14 cellular contexts compared by ENCODE assay signal in genomic region chr17:41675157-41676057, GRCh38. TPM values are rescaled to one million over a fixed set of nuclear protein-coding genes. Genes with fewer than 3 reads are reported as not detected.
A peak's percentile ranks its signal among the peaks of the same experiment; 100 is the strongest.
DNase-seq lines count a peak whose midpoint lies in the region; ATAC-seq, FAIRE-seq and TF ChIP-seq lines count a peak whose summit lies in the region.
"Not testable (repeated sequence)": the region's sequence is repeated elsewhere in the genome, so short reads cannot be mapped to it uniquely, and the experiment has no call there.
"Had no signal": no experiment of that assay in that cellular context is flagged by ENCODE, and none has a peak within 500 bp of the region (broad histone marks: within the 10 kb centered on the region; RNA-seq: fewer than 3 reads in every experiment).

No MANE protein-coding gene starts in this region.

- H4K12ac ChIP-seq in trophoblast cell (ENCODE audit: low read depth, low read length), result not testable (repeated sequence)

- H3K36me3 Mint-ChIP-seq in H9 (ENCODE audit: insufficient read depth in 1 of 3, low read depth in 3 of 3); astrocyte (ENCODE audit: low read depth, unreplicated experiment): not testable (repeated sequence)

- H3K14ac ChIP-seq in H9 (ENCODE audit: insufficient read depth, low read length); mesenchymal stem cell (ENCODE audit: low read length in 2 of 2); trophoblast cell (ENCODE audit: low read length): not testable (repeated sequence)

- H4K8ac ChIP-seq in H9 (replicated peaks; ENCODE audit: insufficient read length, low read depth, low read length); mesenchymal stem cell (ENCODE audit: low read length); trophoblast cell (ENCODE audit: low read depth, low read length): not testable (repeated sequence)

- H3K4me3 Mint-ChIP-seq in H9, result peak overlapping the region in 1 of 2 experiments; percentile 52; a peak in 2 of 5 replicates
- not testable (repeated sequence) for H3K4me3 Mint-ChIP-seq in astrocyte (ENCODE audit: unreplicated experiment)

- POLR2A ChIA-PET in A549 (lab: Yijun Ruan, JAX), result interaction anchor here (0.7 to 6.4 kb wide), 2 partner anchors 14 to 711 kb away, joined by 5 to 258 read pairs; partner anchors contain the start of gene EIF1

- H3K9me3 Mint-ChIP-seq in H9; astrocyte (ENCODE audit: unreplicated experiment): not testable (repeated sequence)

- H3K18ac ChIP-seq in H9 (ENCODE audit: insufficient read length, low read depth, low read length), result peak overlapping the region; percentile 35
- H3K18ac ChIP-seq in mesenchymal stem cell (ENCODE audit: low read depth in 1 of 2, low read length in 2 of 2); trophoblast cell (ENCODE audit: low read length): not testable (repeated sequence)

- not testable (repeated sequence) for TF ChIP-seq POLR2A in A549 (IDR thresholded peaks at IDR 0.05; ENCODE audit: low read length)

- H2BK15ac ChIP-seq in H9 (ENCODE audit: low read depth, low read length); mesenchymal stem cell (ENCODE audit: low read depth, poor library complexity, severe bottlenecking): not testable (repeated sequence)

- H3K79me2 ChIP-seq in H9 (ENCODE audit: insufficient read depth, low read length); OCI-LY3 (ENCODE audit: low read length); astrocyte (ENCODE audit: insufficient read depth, low read length); trophoblast cell (ENCODE audit: control insufficient read depth, insufficient read depth, low read length, poor library complexity): not testable (repeated sequence)

- H3K4me3 ChIP-seq in A549 (0 out of 3 replicates have a peak overlapping the region, but pooled peaks have one; percentile 5), OCI-LY3 (ENCODE audit: low read length) (peak overlapping the region; percentile 71), epithelial cell of proximal tubule (ENCODE audit: low read depth, low read length) (peak overlapping the region; percentile 4)
- H3K4me3 ChIP-seq in astrocyte (ENCODE audit: insufficient read depth, low read depth, low read length); mesenchymal stem cell (ENCODE audit: insufficient read depth in 1 of 2, low read depth in 1 of 2, low read length in 2 of 2); trophoblast cell (ENCODE audit: low read depth, low read length): not testable (repeated sequence)

- H3K27ac ChIP-seq in A549 (peak overlapping the region; percentile 67 to 83), OCI-LY3 (ENCODE audit: low read length) (peak overlapping the region; percentile 91), mesenchymal stem cell (ENCODE audit: low read length, poor library complexity, severe bottlenecking) (peak overlapping the region; percentile 84), trophoblast cell (ENCODE audit: low read depth, low read length) (peak overlapping the region; percentile 39)
- H3K27ac ChIP-seq in H9 (ENCODE audit: insufficient read length, low read depth, low read length); astrocyte (ENCODE audit: low read depth, low read length): not testable (repeated sequence)

- H3K4me2 ChIP-seq in A549 (peak overlapping the region; percentile 74), H9 (ENCODE audit: insufficient read depth, insufficient read length, low read length) (peak overlapping the region; percentile 22), OCI-LY3 (ENCODE audit: low read length) (peak overlapping the region; percentile 94)
- H3K4me2 ChIP-seq in astrocyte (ENCODE audit: low read length); mesenchymal stem cell (ENCODE audit: low read length, poor library complexity, severe bottlenecking); trophoblast cell (ENCODE audit: low read length): not testable (repeated sequence)

- not testable (repeated sequence) for H4K20me1 ChIP-seq in H9 (ENCODE audit: control insufficient read depth, insufficient read depth, insufficient read length); OCI-LY3 (ENCODE audit: insufficient read depth, low read length); astrocyte (ENCODE audit: insufficient read depth, low read length)

- TF ChIP-seq CTCF in A549 (IDR thresholded peaks at IDR 0.05); H9 (conservative IDR thresholded peaks at IDR 0.05); OCI-LY3 (IDR thresholded peaks at IDR 0.05; ENCODE audit: low read depth, low read length); astrocyte (IDR thresholded peaks at IDR 0.05; ENCODE audit: insufficient read depth, low read depth, low read length); epithelial cell of proximal tubule (conservative IDR thresholded peaks at IDR 0.05; ENCODE audit: low read depth, low read length): not testable (repeated sequence)

- not testable (repeated sequence) for H3K23me2 ChIP-seq in H9 (ENCODE audit: insufficient read length, low read depth, low read length, poor library complexity, severe bottlenecking)

- peak overlapping the region; percentile 57 for H2BK120ac ChIP-seq in H9 (ENCODE audit: low read depth, low read length, poor library complexity, severe bottlenecking)
- H2BK120ac ChIP-seq in mesenchymal stem cell (ENCODE audit: low read depth, low read length), result not testable (repeated sequence)
- H2BK120ac ChIP-seq in trophoblast cell (ENCODE audit: insufficient read depth, low read length, poor library complexity), result peak overlapping the region; percentile 1

- not testable (repeated sequence) for FAIRE-seq in A549 (lab: Jason Lieb, UNC); astrocyte (lab: Jason Lieb, UNC)

- H3K36me3 ChIP-seq in OCI-LY3 (replicated peaks; ENCODE audit: low read depth, low read length); astrocyte (ENCODE audit: insufficient read depth, low read length); mesenchymal stem cell (ENCODE audit: control insufficient read depth in 1 of 2, insufficient read depth in 2 of 2, low read depth in 1 of 2, low read length in 2 of 2); trophoblast cell (ENCODE audit: control insufficient read depth in 1 of 2, insufficient read depth in 2 of 2, low read length in 2 of 2): not testable (repeated sequence)

- H3K79me1 ChIP-seq in H9 (ENCODE audit: insufficient read depth, low read depth, low read length, poor library complexity, severe bottlenecking); mesenchymal stem cell (replicated peaks; ENCODE audit: low read length, poor library complexity, severe bottlenecking); trophoblast cell (ENCODE audit: low read length): not testable (repeated sequence)

- 65% methylated on average over 7 of the region's 7 CpGs for WGBS in A549 (ENCODE audit: missing lambda C conversion rate)
- no CpG with 5 or more reads among the region's 7 CpGs for WGBS in H9 (ENCODE audit: extremely low coverage, insufficient read length, low lambda C conversion rate)
- WGBS in mesenchymal stem cell, result 97% methylated on average over 6 of the region's 7 CpGs
- WGBS in trophoblast cell (ENCODE audit: extremely low coverage, insufficient coverage, insufficient read length), result no CpG with 5 or more reads among the region's 7 CpGs

- H3K4me1 Mint-ChIP-seq in H9 (peaks cover 23 to 41% of the 10 kb centered on the region in 2 experiments), astrocyte (ENCODE audit: low read depth, unreplicated experiment) (peaks cover 14% of the 10 kb centered on the region)

- H3K9me3 ChIP-seq in A549; H9 (ENCODE audit: control insufficient read depth, low read depth, low read length); OCI-LY3 (ENCODE audit: insufficient read depth, low read length); astrocyte (ENCODE audit: insufficient read depth, low read depth, low read length); mesenchymal stem cell (ENCODE audit: control insufficient read depth, low read length); trophoblast cell (ENCODE audit: insufficient read depth, low read depth, low read length): not testable (repeated sequence)

- H3K27me3 ChIP-seq in H9 (ENCODE audit: insufficient read depth, low read length); OCI-LY3 (ENCODE audit: low read depth, low read length); astrocyte (ENCODE audit: insufficient read depth, low read length); mesenchymal stem cell (ENCODE audit: control insufficient read depth in 1 of 2, insufficient read depth in 1 of 2, low read length in 2 of 2); trophoblast cell (ENCODE audit: insufficient read depth, low read length): not testable (repeated sequence)

- CTCF ChIA-PET in A549 (lab: Yijun Ruan, JAX), result interaction anchor here (0.9 to 18.1 kb wide), 4 partner anchors 9 to 27 kb away, joined by 3 to 329 read pairs (median 54); partner anchors contain the start of gene EIF1

- H4K5ac ChIP-seq in H9 (ENCODE audit: insufficient read length, low read depth, low read length), result not testable (repeated sequence)

- not testable (repeated sequence) for ATAC-seq in A549

- not testable (repeated sequence) for H3T11ph ChIP-seq in H9 (ENCODE audit: low read length)

- not testable (repeated sequence) for H3K27me3 Mint-ChIP-seq in H9 (ENCODE audit: low read depth); astrocyte (ENCODE audit: low read depth, unreplicated experiment)

- H2AK5ac ChIP-seq in H9 (ENCODE audit: insufficient read length, low read length); trophoblast cell (ENCODE audit: low read length): not testable (repeated sequence)
- peak overlapping the region; percentile 98 for H2AK5ac ChIP-seq in mesenchymal stem cell (ENCODE audit: low read length, severe bottlenecking)

- not testable (repeated sequence) for H3K9ac ChIP-seq in H9 (ENCODE audit: extremely low read depth, insufficient read length, low read length); astrocyte (ENCODE audit: low read length); mesenchymal stem cell (ENCODE audit: low read length); trophoblast cell (ENCODE audit: low read length)
- peak overlapping the region; percentile 76 for H3K9ac ChIP-seq in OCI-LY3 (ENCODE audit: low read length)

- not testable (repeated sequence) for H2BK5ac ChIP-seq in H9 (ENCODE audit: insufficient read length, low read length); trophoblast cell (ENCODE audit: low read depth, low read length, poor library complexity)
- H2BK5ac ChIP-seq in mesenchymal stem cell (ENCODE audit: low read depth, low read length, poor library complexity, severe bottlenecking), result peak overlapping the region; percentile 77

- DNase-seq in A549 (ENCODE audit: low read depth in 1 of 2, low spot score in 1 of 2); H9; astrocyte (ENCODE audit: low read depth); mesenchymal stem cell: not testable (repeated sequence)
- DNase-seq in epithelial cell of proximal tubule (ENCODE audit: low read depth), result peak; percentile 82
- DNase-seq in kidney tubule cell (ENCODE audit: low spot score), result peak; percentile 67
- peak in 1 of 2 donors; percentile 44 for DNase-seq in trophoblast cell

- not testable (repeated sequence) for H3K56ac ChIP-seq in H9 (ENCODE audit: insufficient read length, low read depth, low read length)

- H2AFZ ChIP-seq in H9 (ENCODE audit: low read length); astrocyte (ENCODE audit: low read depth, low read length); mesenchymal stem cell (ENCODE audit: low read depth, low read length); trophoblast cell (ENCODE audit: insufficient read depth, low read length, poor library complexity): not testable (repeated sequence)
- peak overlapping the region; percentile 74 for H2AFZ ChIP-seq in OCI-LY3 (ENCODE audit: low read depth, low read length)

- H3K27ac Mint-ChIP-seq in H9 (peak overlapping the region in 2 of 3 experiments; percentile 81 to 92; a peak in 5 of 7 replicates), astrocyte (ENCODE audit: unreplicated experiment) (peak overlapping the region; percentile 38)

- not testable (repeated sequence) for H2BK12ac ChIP-seq in H9 (ENCODE audit: insufficient read length, low read depth, low read length); mesenchymal stem cell (ENCODE audit: low read length in 2 of 2); trophoblast cell (ENCODE audit: low read length)

- peaks cover 48% of the 10 kb centered on the region for H3K4me1 ChIP-seq in A549
- H3K4me1 ChIP-seq in H9 (ENCODE audit: insufficient read depth, low read length); trophoblast cell (ENCODE audit: control insufficient read depth in 1 of 2, insufficient read depth in 2 of 2, low read length in 2 of 2): not testable (repeated sequence)
- peaks cover 68% of the 10 kb centered on the region for H3K4me1 ChIP-seq in OCI-LY3 (ENCODE audit: low read length)
- peaks cover 12% of the 10 kb centered on the region for H3K4me1 ChIP-seq in astrocyte (ENCODE audit: insufficient read depth, low read length)
- H3K4me1 ChIP-seq in mesenchymal stem cell (ENCODE audit: control insufficient read depth, insufficient read depth, low read depth, low read length), result peaks cover 14% of the 10 kb centered on the region

- H2BK20ac ChIP-seq in H9 (ENCODE audit: low read depth, low read length, poor library complexity, severe bottlenecking), result not testable (repeated sequence)

- not testable (repeated sequence) for H3K23ac ChIP-seq in H9 (ENCODE audit: insufficient read length, low read depth, low read length); mesenchymal stem cell (ENCODE audit: low read length in 2 of 2); trophoblast cell (ENCODE audit: low read length)

- TF ChIP-seq EP300 in A549 (IDR thresholded peaks at IDR 0.05), result not testable (repeated sequence)

- H4K91ac ChIP-seq in H9 (ENCODE audit: insufficient read length, low read depth, low read length); mesenchymal stem cell (ENCODE audit: low read length): not testable (repeated sequence)
- peak overlapping the region; percentile 5 for H4K91ac ChIP-seq in trophoblast cell (ENCODE audit: low read depth, low read length)

- TF ChIP-seq RAD21 in A549 (conservative IDR thresholded peaks at IDR 0.05 in 1 of 2, IDR thresholded peaks at IDR 0.05 in 1 of 2), result not testable (repeated sequence)

- not testable (repeated sequence) for H3K4ac ChIP-seq in H9 (ENCODE audit: low read depth, low read length); mesenchymal stem cell (ENCODE audit: low read depth in 1 of 2, low read length in 2 of 2); trophoblast cell (ENCODE audit: low read depth, low read length)

RNA-seq across cellular contexts. Expression of gene EIF1, which starts 13.3 kb away (rescaled TPM):
- polyA plus RNA-seq in A549 (2011; rRNA removed) (873 and 1,224 TPM in 2 replicates), A549 (2017; fragmentation: RNase III; extraction: RNeasy Plus Mini Kit Qiagen cat#74134 plus additional on column Dnase treatment) (827 to 920 TPM (median 834 TPM) in 3 replicates)
- polyA plus RNA-seq in A549 (2012; cell fraction: cytosol; rRNA removed), result 405 and 437 TPM in 2 replicates
- polyA plus RNA-seq in A549 (2012; cell fraction: nucleus; rRNA removed), result 286 and 291 TPM in 2 replicates
- 275 and 286 TPM in 2 replicates for polyA minus RNA-seq in A549 (2011; rRNA and poly(A)+ RNA removed)
- total RNA-seq in H9 (2021) (651 and 652 TPM in 2 replicates), astrocyte (767 and 795 TPM in 2 replicates), epithelial cell of proximal tubule (59.0 and 86.7 TPM in 2 replicates)
- polyA plus RNA-seq in mesenchymal stem cell (2013, experiment 1 of 2), result 1,039 TPM
- polyA plus RNA-seq in mesenchymal stem cell (2013, experiment 2 of 2), result 1,049 TPM
- polyA plus RNA-seq in trophoblast cell (2013), result 905 and 911 TPM in 2 replicates

RNA-seq across cellular contexts. Expression of gene GAST, which starts 36.7 kb away (rescaled TPM):
- polyA plus RNA-seq in A549 (2011; rRNA removed) (not detected in 2 replicates), A549 (2017; fragmentation: RNase III; extraction: RNeasy Plus Mini Kit Qiagen cat#74134 plus additional on column Dnase treatment) (not detected in 3 replicates)
- not detected in 2 replicates for polyA plus RNA-seq in A549 (2012; cell fraction: cytosol; rRNA removed)
- polyA plus RNA-seq in A549 (2012; cell fraction: nucleus; rRNA removed), result not detected in 2 replicates
- polyA minus RNA-seq in A549 (2011; rRNA and poly(A)+ RNA removed), result not detected in 2 replicates
- total RNA-seq in H9 (2021) (not detected in 2 replicates), astrocyte (not detected in 2 replicates), epithelial cell of proximal tubule (not detected in 2 replicates)
- not detected for polyA plus RNA-seq in mesenchymal stem cell (2013, experiment 1 of 2)
- not detected for polyA plus RNA-seq in mesenchymal stem cell (2013, experiment 2 of 2)
- polyA plus RNA-seq in trophoblast cell (2013), result 25.4 and 27.3 TPM in 2 replicates
- total RNA-seq: CD4-positive, CD25-positive, alpha-beta regulatory T cell; HT1080; NCI-H460; OCI-LY7; Right ventricle myocardium superior had no signal
- polyA plus RNA-seq: AG04450; CD4-positive, CD25-positive, alpha-beta regulatory T cell had no signal

RNA-seq across cellular contexts. Expression of gene KRT17, which starts 51.0 kb away (rescaled TPM):
- 0.78 and 1.2 TPM in 2 replicates for polyA plus RNA-seq in A549 (2011; rRNA removed)
- 1.1 and 1.4 TPM in 2 replicates for polyA plus RNA-seq in A549 (2012; cell fraction: cytosol; rRNA removed)
- 1.2 and 2.0 TPM in 2 replicates for polyA plus RNA-seq in A549 (2012; cell fraction: nucleus; rRNA removed)
- polyA plus RNA-seq in A549 (2017; fragmentation: RNase III; extraction: RNeasy Plus Mini Kit Qiagen cat#74134 plus additional on column Dnase treatment), result 0.43 to 0.57 TPM (median 0.56 TPM) in 3 replicates
- 0.83 and 1.2 TPM in 2 replicates for polyA minus RNA-seq in A549 (2011; rRNA and poly(A)+ RNA removed)
- 1.1 and 1.5 TPM in 2 replicates for total RNA-seq in H9 (2021)
- 21.4 and 28.3 TPM in 2 replicates for total RNA-seq in astrocyte
- total RNA-seq in epithelial cell of proximal tubule, result 20.8 and 88.8 TPM in 2 replicates
- polyA plus RNA-seq in mesenchymal stem cell (2013, experiment 1 of 2), result 0.10 TPM
- not detected for polyA plus RNA-seq in mesenchymal stem cell (2013, experiment 2 of 2)
- polyA plus RNA-seq in trophoblast cell (2013), result 145 and 161 TPM in 2 replicates
- total RNA-seq: CD4-positive, CD25-positive, alpha-beta regulatory T cell; Right ventricle myocardium superior had no signal
- polyA plus RNA-seq: CD4-positive, CD25-positive, alpha-beta regulatory T cell had no signal

RNA-seq across cellular contexts. Expression of gene HAP1, which starts 59.0 kb away (rescaled TPM):
- polyA plus RNA-seq in A549 (2011; rRNA removed) (2.0 and 2.2 TPM in 2 replicates), A549 (2017; fragmentation: RNase III; extraction: RNeasy Plus Mini Kit Qiagen cat#74134 plus additional on column Dnase treatment) (1.3 to 2.3 TPM (median 1.6 TPM) in 3 replicates)
- 0.86 and 1.2 TPM in 2 replicates for polyA plus RNA-seq in A549 (2012; cell fraction: cytosol; rRNA removed)
- 8.2 and 8.4 TPM in 2 replicates for polyA plus RNA-seq in A549 (2012; cell fraction: nucleus; rRNA removed)
- polyA minus RNA-seq in A549 (2011; rRNA and poly(A)+ RNA removed), result 0.66 and 1.2 TPM in 2 replicates
- total RNA-seq in H9 (2021) (2.2 and 2.5 TPM in 2 replicates), astrocyte (0.46 and 0.52 TPM in 2 replicates), epithelial cell of proximal tubule (0.06 and 0.14 TPM in 2 replicates)
- 1.6 TPM for polyA plus RNA-seq in mesenchymal stem cell (2013, experiment 1 of 2)
- polyA plus RNA-seq in mesenchymal stem cell (2013, experiment 2 of 2), result 1.5 TPM
- 14.5 and 20.7 TPM in 2 replicates for polyA plus RNA-seq in trophoblast cell (2013)
- total RNA-seq: Right ventricle myocardium superior had no signal
